8 cellular contexts compared by ENCODE assay signal in genomic region chr13:77300176-77301141, GRCh38. TPM values are rescaled to one million over a fixed set of nuclear protein-coding genes. Genes with fewer than 3 reads are reported as not detected.
DNase-seq lines count a peak whose midpoint lies in the region; ATAC-seq and TF ChIP-seq lines count a peak whose summit lies in the region.

No MANE protein-coding gene starts in this region.

- ATAC-seq in HG03175 (IDR thresholded peaks at IDR 0.05; ENCODE audit: unreplicated experiment) = peak; percentile 29

- intact Hi-C loops in CD14-positive monocyte (cut with micrococcal nuclease) (no loop called here), adrenal gland (cut with DNase I) (no loop called here)

- H3K9me3 ChIP-seq in adrenal gland (replicated peaks in 1 of 3) = peaks cover 0 to 7% (median 6%) of the 10 kb centered on the region in 3 donors

- no peak for TF ChIP-seq CTCF in CD14-positive monocyte (IDR thresholded peaks at IDR 0.05)
- no peak for TF ChIP-seq CTCF in adrenal gland (IDR thresholded peaks at IDR 0.05)

- H3K27me3 Mint-ChIP-seq in CD14-positive monocyte (ENCODE audit: low read depth in 3 of 3) = no peaks in the 10 kb centered on the region

- peaks cover 21 to 53% of the 10 kb centered on the region in 2 donors for H3K4me1 ChIP-seq in adrenal gland (replicated peaks in 1 of 2)

- peaks cover 58% of the 10 kb centered on the region for H3K4me1 Mint-ChIP-seq in CD14-positive monocyte

- peak overlapping the region; percentile 80 to 93 (median 89) for H3K27ac Mint-ChIP-seq in CD14-positive monocyte

- H3K36me3 Mint-ChIP-seq in CD14-positive monocyte = peaks cover 4 to 11% of the 10 kb centered on the region in 2 donors

- TF ChIP-seq POLR2A in adrenal gland (IDR thresholded peaks at IDR 0.05) = no peak

- WGBS in adrenal gland, 4 donors = 29 to 37% (median 31%) methylated on average over 6 of the region's 6 CpGs

- peak overlapping the region in 1 of 4 donors; percentile 14 for H3K4me3 ChIP-seq in adrenal gland

- no peaks in the 10 kb centered on the region for H3K9me3 Mint-ChIP-seq in CD14-positive monocyte

- DNase-seq in CD14-positive monocyte (ENCODE audit: low spot score) = no peak
- DNase-seq in adrenal gland = peak in 1 of 7 donors; percentile 24
- DNase-seq in medulla oblongata (ENCODE audit: extremely low spot score) = peak; percentile 67
- no peak for DNase-seq in stimulated activated CD4-positive, alpha-beta T cell treated with anti-CD3 and anti-CD28 coated beads, Interleukin-4, amount 100 ng/mL, for 24 hours
- no peak for DNase-seq in SK-N-DZ (ENCODE audit: low spot score)
- DNase-seq in NCI-H2227 (lab: John Stamatoyannopoulos, UW; ENCODE audit: unreplicated experiment) = no peak
- DNase-seq in NCI-H748 (lab: John Stamatoyannopoulos, UW; ENCODE audit: unreplicated experiment) = no peak

- H3K27ac ChIP-seq in adrenal gland = peak overlapping the region in 4 of 5 donors; percentile 38 to 61 (median 57)

- H3K36me3 ChIP-seq in adrenal gland (replicated peaks in 1 of 2) = no peaks in the 10 kb centered on the region

- no peaks in the 10 kb centered on the region for H3K27me3 ChIP-seq in adrenal gland

- peak overlapping the region; percentile 54 to 75 for H3K4me3 Mint-ChIP-seq in CD14-positive monocyte

RNA-seq across cellular contexts. Expression of gene MYCBP2, which starts 26.4 kb away (rescaled TPM):
- polyA plus RNA-seq in CD14-positive monocyte (10 to 100 TPM in 1 of 2 donors, 1 to 10 TPM in 1; 7.6 to 14.4 TPM), adrenal gland (10 to 100 TPM; 28.7 to 48.1 (median 44.9) TPM)
- total RNA-seq in adrenal gland = 100 to 1,000 TPM in 3 of 8 donors, 10 to 100 TPM in 5; 60.8 to 126 (median 78.7) TPM
- 74.6 and 78.1 TPM in 2 replicates for polyA plus RNA-seq in SK-N-DZ (2014; cell fraction: cytosol; rRNA removed)
- polyA plus RNA-seq in SK-N-DZ (2014; cell fraction: nucleus; rRNA removed) = 78.6 and 86.6 TPM in 2 replicates
